In genomic region chr20:45792513-45793118, GRCh38 we compare ENCODE assay signal across 8 cellular contexts. TPM values are rescaled to one million over a fixed set of nuclear protein-coding genes. Genes with fewer than 3 reads are reported as not detected.
DNase-seq lines count a peak whose midpoint lies in the region; TF ChIP-seq lines count a peak whose summit lies in the region.

No MANE protein-coding gene starts in this region.

- H3K9me3 ChIP-seq in BLaER1: no peaks in the 10 kb centered on the region

- H3K27ac ChIP-seq in BLaER1 (peak overlapping the region; percentile 85; the same call in 1 of the 2 replicates), substantia nigra (ENCODE audit: low read depth, low read length, poor library complexity, severe bottlenecking) (peak overlapping the region; percentile 81)

- DNase-seq in HT-29 (ENCODE audit: low spot score): peak; percentile 33
- peak; percentile 8 for DNase-seq in activated naive CD8-positive, alpha-beta T cell treated with anti-CD3 and anti-CD28 coated beads for 36 hours
- peak in 1 of 3 donors; percentile 10 for DNase-seq in immature natural killer cell
- peak in 2 of 49 donors; percentile 5 to 22 for DNase-seq in substantia nigra (lab: John Stamatoyannopoulos, UW)
- no peak for DNase-seq in GM20000 (ENCODE audit: low spot score)
- DNase-seq in stimulated activated CD4-positive, alpha-beta T cell treated with anti-CD3 and anti-CD28 coated beads, Interleukin-4, amount 100 ng/mL, for 24 hours: no peak
- no peak for DNase-seq in DMS79 treated with DMSO at 0.1 percent for 48 hours (lab: John Stamatoyannopoulos, UW)

- H3K9me3 Mint-ChIP-seq in activated naive CD8-positive, alpha-beta T cell treated with anti-CD3 and anti-CD28 coated beads for 36 hours: no peaks in the 10 kb centered on the region
- H3K9me3 Mint-ChIP-seq in immature natural killer cell: no peaks in the 10 kb centered on the region

- peaks cover 13% of the 10 kb centered on the region for H3K4me1 ChIP-seq in BLaER1

- H3K27me3 ChIP-seq in BLaER1: no peaks in the 10 kb centered on the region

- H3K27me3 Mint-ChIP-seq in activated naive CD8-positive, alpha-beta T cell treated with anti-CD3 and anti-CD28 coated beads for 36 hours: no peaks in the 10 kb centered on the region
- peaks cover 3 to 5% (median 5%) of the 10 kb centered on the region in 3 donors for H3K27me3 Mint-ChIP-seq in immature natural killer cell (ENCODE audit: low read depth in 3 of 3)

- no peaks in the 10 kb centered on the region for H4K20me1 ChIP-seq in BLaER1

- peaks cover 21% of the 10 kb centered on the region for H3K36me3 Mint-ChIP-seq in activated naive CD8-positive, alpha-beta T cell treated with anti-CD3 and anti-CD28 coated beads for 36 hours
- peaks cover 14 to 20% (median 16%) of the 10 kb centered on the region in 3 donors for H3K36me3 Mint-ChIP-seq in immature natural killer cell

- peak overlapping the region; percentile 90 for H3K4me3 ChIP-seq in BLaER1

- H3K9ac ChIP-seq in BLaER1: peak overlapping the region; percentile 88

- H3K36me3 ChIP-seq in BLaER1: peaks cover 38% of the 10 kb centered on the region

- no peak for TF ChIP-seq CTCF in GM20000 (IDR thresholded peaks at IDR 0.05; ENCODE audit: extremely low read depth, missing control alignments)

- H3K4me3 Mint-ChIP-seq in activated naive CD8-positive, alpha-beta T cell treated with anti-CD3 and anti-CD28 coated beads for 36 hours: peak overlapping the region; percentile 91
- H3K4me3 Mint-ChIP-seq in immature natural killer cell: peak overlapping the region; percentile 86 to 96 (median 92)

- peak overlapping the region; percentile 91 for H3K4me2 ChIP-seq in BLaER1

- H3K27ac Mint-ChIP-seq in activated naive CD8-positive, alpha-beta T cell treated with anti-CD3 and anti-CD28 coated beads for 36 hours: peak overlapping the region; percentile 76
- peak overlapping the region; percentile 75 to 96 (median 86) for H3K27ac Mint-ChIP-seq in immature natural killer cell

- peaks cover 19% of the 10 kb centered on the region for H3K4me1 Mint-ChIP-seq in activated naive CD8-positive, alpha-beta T cell treated with anti-CD3 and anti-CD28 coated beads for 36 hours
- peaks cover 15 to 20% of the 10 kb centered on the region in 2 donors for H3K4me1 Mint-ChIP-seq in immature natural killer cell

RNA-seq across cellular contexts. Expression of gene DNTTIP1, which starts 0.9 kb away (rescaled TPM):
- 26.2 and 33.2 TPM in 2 replicates for total RNA-seq in HT-29 (2014; rRNA removed; shearing (Covaris generic))
- total RNA-seq in activated naive CD8-positive, alpha-beta T cell treated with anti-CD3 and anti-CD28 coated beads for 36 hours: 10 to 100 TPM; 31.1 to 31.5 TPM
- polyA plus RNA-seq in immature natural killer cell: 10 to 100 TPM; 31.2 to 33.2 (median 31.5) TPM

RNA-seq across cellular contexts. Expression of gene WFDC3, which starts 0.9 kb away (rescaled TPM):
- not detected in 2 replicates for total RNA-seq in HT-29 (2014; rRNA removed; shearing (Covaris generic))
- total RNA-seq in activated naive CD8-positive, alpha-beta T cell treated with anti-CD3 and anti-CD28 coated beads for 36 hours: not detected
- polyA plus RNA-seq in immature natural killer cell: not detected

RNA-seq across cellular contexts. Expression of gene UBE2C, which starts 19.8 kb away (rescaled TPM):
- 284 and 289 TPM in 2 replicates for total RNA-seq in HT-29 (2014; rRNA removed; shearing (Covaris generic))
- total RNA-seq in activated naive CD8-positive, alpha-beta T cell treated with anti-CD3 and anti-CD28 coated beads for 36 hours: 100 to 1,000 TPM; 185 to 188 TPM
- 1 to 10 TPM in 2 of 3 donors, not detected in 1; 1.9 to 2.0 TPM for polyA plus RNA-seq in immature natural killer cell

RNA-seq across cellular contexts. Expression of gene TNNC2, which starts 34.5 kb away (rescaled TPM):
- 0.15 and 0.18 TPM in 2 replicates for total RNA-seq in HT-29 (2014; rRNA removed; shearing (Covaris generic))
- total RNA-seq in activated naive CD8-positive, alpha-beta T cell treated with anti-CD3 and anti-CD28 coated beads for 36 hours: not detected
- polyA plus RNA-seq in immature natural killer cell: under 1 TPM in 1 of 3 donors, not detected in 2; 0.77 TPM

RNA-seq across cellular contexts. Expression of gene SNX21, which starts 41.0 kb away (rescaled TPM):
- 30.8 and 31.2 TPM in 2 replicates for total RNA-seq in HT-29 (2014; rRNA removed; shearing (Covaris generic))
- total RNA-seq in activated naive CD8-positive, alpha-beta T cell treated with anti-CD3 and anti-CD28 coated beads for 36 hours: 1 to 10 TPM; 1.3 to 1.5 TPM
- 1 to 10 TPM; 1.6 to 2.5 (median 2.2) TPM for polyA plus RNA-seq in immature natural killer cell

Comparison
In these comparisons a context has a peak if more than half of its experiments do, and no peak if none do; other contexts are left out.
1. DNase-seq: peak in HT-29 (single experiment) and activated naive CD8-positive, alpha-beta T cell treated with anti-CD3 and anti-CD28 coated beads for 36 hours (single experiment); none in GM20000 (single experiment), stimulated activated CD4-positive, alpha-beta T cell treated with anti-CD3 and anti-CD28 coated beads, Interleukin-4, amount 100 ng/mL, for 24 hours (single experiment) and DMS79 treated with DMSO at 0.1 percent for 48 hours (single experiment).